Comparison of ENCODE assay signal across 8 cellular contexts in the genomic region with DNA sequence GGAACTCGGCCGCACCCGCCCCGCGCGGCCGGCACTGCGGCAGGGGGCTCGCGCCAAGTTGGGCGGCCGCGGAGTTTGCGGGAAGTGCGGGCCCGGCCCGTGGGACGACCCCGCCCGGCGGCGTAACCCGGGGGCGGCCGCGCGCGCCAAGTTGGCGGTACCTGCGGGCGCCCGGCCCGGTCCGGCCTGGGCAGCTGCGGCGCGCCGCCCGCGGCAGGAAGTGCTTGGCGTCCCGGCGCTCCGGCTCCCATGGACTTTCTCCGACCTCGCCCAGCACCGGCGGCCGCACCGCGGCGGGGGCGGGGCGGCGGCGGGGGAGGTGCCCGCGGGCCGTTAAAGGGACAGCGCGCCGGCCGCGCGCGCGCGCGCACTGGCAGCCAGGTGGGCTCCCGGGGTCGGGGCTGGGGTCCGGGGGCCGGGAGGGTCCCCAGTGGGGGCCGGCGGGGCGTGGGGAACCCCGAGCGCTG. TPM values are rescaled to one million over a fixed set of nuclear protein-coding genes. Genes with fewer than 3 reads are reported as not detected.
DNase-seq lines count a peak whose midpoint lies in the region; ATAC-seq and TF ChIP-seq lines count a peak whose summit lies in the region.

TSS of gene NACC2 (minus strand) at position 262 of the 467 bp plus-strand sequence. CDS start 44,768 bp downstream, outside the sequence.

- DNase-seq in Caki2 (ENCODE audit: low read depth) (no peak), LoVo (ENCODE audit: low spot score) (peak; percentile 72), fibroblast of villous mesenchyme (ENCODE audit: low read depth) (peak; percentile 68), foreskin melanocyte (no peak)
- DNase-seq in activated T-helper 1 cell treated with anti-CD3 and anti-CD28 coated beads, Interleukin-12 subunit alpha, Interleukin-12 subunit beta, Interleukin-2, Interleukin-4 antibody, amounts not matched to agents 30 ng/mL and 10 ng/mL and 1 ng/mL, durations not matched to agents 14 hours and 24 hours and 36 hours (ENCODE audit: low spot score) = no peak

- intact Hi-C loops in activated T-helper 1 cell treated with anti-CD3 and anti-CD28 coated beads, Interleukin-12 subunit alpha, Interleukin-12 subunit beta, Interleukin-2, Interleukin-4 antibody, amounts not matched to agents 30 ng/mL and 10 ng/mL and 1 ng/mL, durations not matched to agents 14 hours and 24 hours and 36 hours (cut with micrococcal nuclease) = loop anchor here (2.0 kb wide), 2 partner anchors 14 to 24 kb away; partner anchors contain the start of gene TMEM250

- H3K36me3 ChIP-seq in neural cell (ENCODE audit: insufficient read depth, low read length) = no peaks in the 10 kb centered on the region

- H3K4me1 Mint-ChIP-seq in activated T-helper 1 cell treated with anti-CD3 and anti-CD28 coated beads, Interleukin-12 subunit alpha, Interleukin-12 subunit beta, Interleukin-2, Interleukin-4 antibody, amounts not matched to agents 30 ng/mL and 10 ng/mL and 1 ng/mL, durations not matched to agents 14 hours and 24 hours and 36 hours (ENCODE audit: low read depth) = no peaks in the 10 kb centered on the region

- H3K36me3 Mint-ChIP-seq in activated T-helper 1 cell treated with anti-CD3 and anti-CD28 coated beads, Interleukin-12 subunit alpha, Interleukin-12 subunit beta, Interleukin-2, Interleukin-4 antibody, amounts not matched to agents 30 ng/mL and 10 ng/mL and 1 ng/mL, durations not matched to agents 14 hours and 24 hours and 36 hours (ENCODE audit: low read depth) = no peaks in the 10 kb centered on the region

- no peak for TF ChIP-seq EP300 in neural cell (conservative IDR thresholded peaks at IDR 0.05; ENCODE audit: poor library complexity, severe bottlenecking)

- H3K27ac Mint-ChIP-seq in activated T-helper 1 cell treated with anti-CD3 and anti-CD28 coated beads, Interleukin-12 subunit alpha, Interleukin-12 subunit beta, Interleukin-2, Interleukin-4 antibody, amounts not matched to agents 30 ng/mL and 10 ng/mL and 1 ng/mL, durations not matched to agents 14 hours and 24 hours and 36 hours = no peak within 1 kb of the TSS

- no peaks in the 10 kb centered on the region for H3F3A ChIP-seq in neural cell (ENCODE audit: insufficient read depth, low read length, poor library complexity, severe bottlenecking)

- in situ Hi-C loops in Caki2 (cut with HindIII; ENCODE audit: low pct_unique_long_range_greater_than_20kb, low sequenced_read_pairs) = no loop called here

- no peaks in the 10 kb centered on the region for H3K9me2 ChIP-seq in neural cell (ENCODE audit: insufficient read depth, low read length)

- peak within 1 kb of the TSS; percentile 60 for H3K4me3 ChIP-seq in fibroblast of villous mesenchyme (ENCODE audit: low read depth, low read length)
- peak within 1 kb of the TSS; percentile 63 for H3K4me3 ChIP-seq in neural cell (ENCODE audit: low read length)

- H3K9me3 ChIP-seq in neural cell (ENCODE audit: low read length) = no peaks in the 10 kb centered on the region

- H4K20me1 ChIP-seq in neural cell (ENCODE audit: insufficient read depth) = no peaks in the 10 kb centered on the region

- ATAC-seq in GM21825 (IDR thresholded peaks at IDR 0.05; ENCODE audit: unreplicated experiment) = no peak
- ATAC-seq in HG03521 (IDR thresholded peaks at IDR 0.05; ENCODE audit: unreplicated experiment) = no peak

- no peak within 1 kb of the TSS for H2AFZ ChIP-seq in neural cell (ENCODE audit: low read depth, low read length)

- peaks cover 14% of the 10 kb centered on the region for H3K27me3 ChIP-seq in neural cell (ENCODE audit: insufficient read depth, low read depth, low read length)

- no peaks in the 10 kb centered on the region for H3K9me3 Mint-ChIP-seq in activated T-helper 1 cell treated with anti-CD3 and anti-CD28 coated beads, Interleukin-12 subunit alpha, Interleukin-12 subunit beta, Interleukin-2, Interleukin-4 antibody, amounts not matched to agents 30 ng/mL and 10 ng/mL and 1 ng/mL, durations not matched to agents 14 hours and 24 hours and 36 hours

- H3K4me2 ChIP-seq in neural cell (ENCODE audit: low read length) = no peak within 1 kb of the TSS

- H3K79me2 ChIP-seq in neural cell (replicated peaks; ENCODE audit: insufficient read depth, low read length) = no peaks in the 10 kb centered on the region

- H3K4me3 Mint-ChIP-seq in activated T-helper 1 cell treated with anti-CD3 and anti-CD28 coated beads, Interleukin-12 subunit alpha, Interleukin-12 subunit beta, Interleukin-2, Interleukin-4 antibody, amounts not matched to agents 30 ng/mL and 10 ng/mL and 1 ng/mL, durations not matched to agents 14 hours and 24 hours and 36 hours = peak within 1 kb of the TSS; percentile 75

- TF ChIP-seq CTCF in fibroblast of villous mesenchyme (IDR thresholded peaks at IDR 0.05; ENCODE audit: insufficient read depth, low read depth, low read length) = no peak
- TF ChIP-seq CTCF in neural cell (IDR thresholded peaks at IDR 0.05; ENCODE audit: poor library complexity, severe bottlenecking) = no peak

- H3K27ac ChIP-seq in neural cell (ENCODE audit: low read length) = no peak within 1 kb of the TSS

- no peak for TF ChIP-seq RAD21 in neural cell (conservative IDR thresholded peaks at IDR 0.05)

- H3K27me3 Mint-ChIP-seq in activated T-helper 1 cell treated with anti-CD3 and anti-CD28 coated beads, Interleukin-12 subunit alpha, Interleukin-12 subunit beta, Interleukin-2, Interleukin-4 antibody, amounts not matched to agents 30 ng/mL and 10 ng/mL and 1 ng/mL, durations not matched to agents 14 hours and 24 hours and 36 hours (ENCODE audit: insufficient read depth) = peaks cover 8% of the 10 kb centered on the region

- peak within 1 kb of the TSS; percentile 34 for H3K9ac ChIP-seq in neural cell (ENCODE audit: low read length)

TF ChIP-seq in neural cell, 6 proteins besides CTCF, POLR2A, EP300 and RAD21:
- TF ChIP-seq, protein P1, sequence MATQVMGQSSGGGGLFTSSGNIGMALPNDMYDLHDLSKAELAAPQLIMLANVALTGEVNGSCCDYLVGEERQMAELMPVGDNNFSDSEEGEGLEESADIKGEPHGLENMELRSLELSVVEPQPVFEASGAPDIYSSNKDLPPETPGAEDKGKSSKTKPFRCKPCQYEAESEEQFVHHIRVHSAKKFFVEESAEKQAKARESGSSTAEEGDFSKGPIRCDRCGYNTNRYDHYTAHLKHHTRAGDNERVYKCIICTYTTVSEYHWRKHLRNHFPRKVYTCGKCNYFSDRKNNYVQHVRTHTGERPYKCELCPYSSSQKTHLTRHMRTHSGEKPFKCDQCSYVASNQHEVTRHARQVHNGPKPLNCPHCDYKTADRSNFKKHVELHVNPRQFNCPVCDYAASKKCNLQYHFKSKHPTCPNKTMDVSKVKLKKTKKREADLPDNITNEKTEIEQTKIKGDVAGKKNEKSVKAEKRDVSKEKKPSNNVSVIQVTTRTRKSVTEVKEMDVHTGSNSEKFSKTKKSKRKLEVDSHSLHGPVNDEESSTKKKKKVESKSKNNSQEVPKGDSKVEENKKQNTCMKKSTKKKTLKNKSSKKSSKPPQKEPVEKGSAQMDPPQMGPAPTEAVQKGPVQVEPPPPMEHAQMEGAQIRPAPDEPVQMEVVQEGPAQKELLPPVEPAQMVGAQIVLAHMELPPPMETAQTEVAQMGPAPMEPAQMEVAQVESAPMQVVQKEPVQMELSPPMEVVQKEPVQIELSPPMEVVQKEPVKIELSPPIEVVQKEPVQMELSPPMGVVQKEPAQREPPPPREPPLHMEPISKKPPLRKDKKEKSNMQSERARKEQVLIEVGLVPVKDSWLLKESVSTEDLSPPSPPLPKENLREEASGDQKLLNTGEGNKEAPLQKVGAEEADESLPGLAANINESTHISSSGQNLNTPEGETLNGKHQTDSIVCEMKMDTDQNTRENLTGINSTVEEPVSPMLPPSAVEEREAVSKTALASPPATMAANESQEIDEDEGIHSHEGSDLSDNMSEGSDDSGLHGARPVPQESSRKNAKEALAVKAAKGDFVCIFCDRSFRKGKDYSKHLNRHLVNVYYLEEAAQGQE (IDR thresholded peaks at IDR 0.05; ENCODE audit: borderline replicate concordance) = no peak
- no peak for TF ChIP-seq TAF1 (IDR thresholded peaks at IDR 0.05; ENCODE audit: low read depth)
- TF ChIP-seq POLR2AphosphoS5 (IDR thresholded peaks at IDR 0.05) = no peak
- TF ChIP-seq SMC3 (conservative IDR thresholded peaks at IDR 0.05; ENCODE audit: poor library complexity) = no peak
- no peak for TF ChIP-seq MXI1 (conservative IDR thresholded peaks at IDR 0.05; ENCODE audit: poor library complexity, severe bottlenecking)
- TF ChIP-seq EZH2 (IDR thresholded peaks at IDR 0.05; ENCODE audit: borderline replicate concordance, insufficient read depth, low read length, poor library complexity, severe bottlenecking) = no peak
TF ChIP-seq in neural cell: peak in this region for 0.

RNA-seq across cellular contexts. Expression of gene NACC2, which starts in this region (rescaled TPM):
- total RNA-seq in Caki2 (2014; rRNA removed; shearing (Covaris generic); ENCODE audit: low replicate concordance) = 20.2 and 22.7 TPM in 2 replicates
- 3.7 and 4.0 TPM in 2 replicates for total RNA-seq in activated T-helper 1 cell treated with anti-CD3 and anti-CD28 coated beads, Interleukin-12 subunit alpha, Interleukin-12 subunit beta, Interleukin-2, Interleukin-4 antibody, amounts not matched to agents 30 ng/mL and 10 ng/mL and 1 ng/mL, durations not matched to agents 14 hours and 24 hours and 36 hours
- 30.3 and 34.1 TPM in 2 replicates for total RNA-seq in fibroblast of villous mesenchyme
- polyA plus RNA-seq in neural cell = 1.7 and 1.8 TPM in 2 replicates
- 4.3 and 4.6 TPM in 2 replicates for polyA minus RNA-seq in neural cell

Comparison
In these comparisons a context has a peak if more than half of its experiments do, and no peak if none do; other contexts are left out.
1. DNase-seq: peak in LoVo (single experiment) and fibroblast of villous mesenchyme (single experiment); none in Caki2 (single experiment), activated T-helper 1 cell treated with anti-CD3 and anti-CD28 coated beads, Interleukin-12 subunit alpha, Interleukin-12 subunit beta, Interleukin-2, Interleukin-4 antibody, amounts not matched to agents 30 ng/mL and 10 ng/mL and 1 ng/mL, durations not matched to agents 14 hours and 24 hours and 36 hours (single experiment) and foreskin melanocyte (single experiment).